ENCODE assay signal across 8 cellular contexts in the genomic region with DNA sequence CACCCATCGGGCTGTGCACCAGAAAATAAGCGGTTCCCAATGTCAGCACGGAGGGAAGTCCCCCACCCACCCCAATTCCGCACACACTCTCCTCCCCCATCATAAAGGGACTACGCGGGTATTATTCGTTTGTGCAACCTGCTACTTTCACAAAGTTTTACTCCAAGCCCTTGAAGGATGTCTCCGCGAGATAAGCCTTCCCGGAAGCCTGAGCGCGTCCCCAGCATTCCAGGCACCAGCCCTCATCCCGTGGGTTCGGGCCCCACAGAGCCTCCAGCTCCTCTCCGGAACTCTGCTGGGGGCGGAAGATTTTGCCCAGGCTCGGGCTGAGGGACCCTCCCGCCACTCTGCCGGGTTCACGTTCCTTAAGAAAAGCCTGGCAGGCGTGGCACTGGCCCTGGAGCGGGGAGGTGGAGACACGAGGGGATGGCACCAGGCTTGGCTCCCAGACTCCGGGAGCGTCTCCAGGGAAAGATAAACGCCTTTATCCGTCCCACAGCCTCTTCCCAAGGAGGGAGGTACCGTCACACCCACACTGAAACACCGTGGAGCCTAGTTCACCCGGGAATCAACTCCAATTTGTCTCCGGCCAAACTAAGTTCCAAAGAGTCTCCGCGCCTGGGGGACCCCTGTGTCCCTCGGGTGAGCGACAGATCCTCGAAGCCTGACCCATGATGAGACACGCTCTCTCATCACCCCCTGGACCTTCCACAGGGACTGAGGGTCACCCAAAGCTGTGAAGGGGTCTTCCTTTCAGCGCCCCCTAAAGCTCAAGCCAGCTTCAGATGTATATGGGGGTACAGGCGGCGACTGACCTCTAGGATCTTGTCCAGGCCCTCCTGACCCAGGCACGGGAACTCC. TPM values are rescaled to one million over a fixed set of nuclear protein-coding genes. Genes with fewer than 3 reads are reported as not detected.
DNase-seq lines count a peak whose midpoint lies in the region; ATAC-seq and TF ChIP-seq lines count a peak whose summit lies in the region.

No MANE protein-coding gene starts in this region.

- H3K36me3 ChIP-seq in HAP-1 (replicated peaks) (no peaks in the 10 kb centered on the region), kidney epithelial cell (ENCODE audit: control insufficient read depth, insufficient read depth, low read length) (no peaks in the 10 kb centered on the region)

- in situ Hi-C loops in HAP-1 (cut with MboI; ENCODE audit: low sequenced_read_pairs): no loop called here

- H3K4me3 ChIP-seq in HAP-1 (peak overlapping the region; percentile 58), kidney epithelial cell (ENCODE audit: low read depth, low read length) (peak overlapping the region; percentile 38)

- ATAC-seq in GM21390 (IDR thresholded peaks at IDR 0.05; ENCODE audit: unreplicated experiment): no peak
- no peak for ATAC-seq in GM19035 (IDR thresholded peaks at IDR 0.05; ENCODE audit: unreplicated experiment)

- H3K27me3 ChIP-seq in HAP-1 (ENCODE audit: low read depth) (no peaks in the 10 kb centered on the region), kidney epithelial cell (ENCODE audit: control insufficient read depth, insufficient read depth, low read length) (peaks cover 6% of the 10 kb centered on the region)

- DNase-seq in HAP-1 (ENCODE audit: low spot score in 2 of 2) (peak in 1 of 2 experiments; percentile 23), kidney epithelial cell (ENCODE audit: low read depth) (no peak), NCI-H2171 (lab: John Stamatoyannopoulos, UW) (no peak), NCI-H1417 treated with DMSO at 0.1 percent for 48 hours (lab: John Stamatoyannopoulos, UW) (no peak)
- DNase-seq in activated CD8-positive, alpha-beta memory T cell treated with anti-CD3 and anti-CD28 coated beads, Interleukin-2, amount 50 U/mL, for 24 hours (ENCODE audit: extremely low read depth): peak; percentile 17
- peak; percentile 22 to 39 (median 37) for DNase-seq in stimulated activated CD4-positive, alpha-beta T cell treated with anti-CD3 and anti-CD28 coated beads, TNF-alpha, amount 100 ng/mL, for 4 hours (ENCODE audit: low read depth in 3 of 3)

- no peaks in the 10 kb centered on the region for H3K9me3 ChIP-seq in HAP-1

- TF ChIP-seq CTCF in kidney epithelial cell (IDR thresholded peaks at IDR 0.05; ENCODE audit: insufficient read depth, low read length, poor library complexity, severe bottlenecking): no peak

- H3K4me1 ChIP-seq in HAP-1: peaks cover 7% of the 10 kb centered on the region; the same call in 1 of the 2 replicates

RNA-seq across cellular contexts. Expression of gene KCNK5, which starts 0.9 kb away (rescaled TPM):
- 2.1 and 2.3 TPM in 2 replicates for total RNA-seq in kidney epithelial cell

Comparison
In these comparisons a context has a peak if more than half of its experiments do, and no peak if none do; other contexts are left out.
1. DNase-seq: peak in activated CD8-positive, alpha-beta memory T cell treated with anti-CD3 and anti-CD28 coated beads, Interleukin-2, amount 50 U/mL, for 24 hours (single experiment) and stimulated activated CD4-positive, alpha-beta T cell treated with anti-CD3 and anti-CD28 coated beads, TNF-alpha, amount 100 ng/mL, for 4 hours (3 of 3); none in kidney epithelial cell (single experiment), NCI-H2171 (single experiment) and NCI-H1417 treated with DMSO at 0.1 percent for 48 hours (single experiment).